22 cellular contexts compared by ENCODE assay signal in the genomic region with DNA sequence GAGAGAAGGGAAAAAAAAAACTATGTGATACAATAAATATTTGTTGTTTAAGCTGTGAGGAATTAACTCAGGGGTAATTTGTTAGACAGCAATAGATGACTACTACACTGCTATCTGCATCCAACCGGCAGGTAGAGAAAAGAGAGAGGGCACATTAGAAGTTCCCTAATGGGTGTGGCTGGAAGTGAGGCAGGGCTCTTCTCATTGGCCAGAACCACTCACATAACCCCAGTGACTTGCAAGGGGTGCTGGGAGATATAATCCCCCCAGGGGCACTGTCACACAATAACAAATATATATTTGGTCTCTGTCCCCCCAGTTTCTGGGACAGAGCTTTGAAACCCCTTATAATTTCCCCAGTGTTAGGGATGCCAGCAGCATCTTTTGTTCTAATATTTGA. TPM values are rescaled to one million over a fixed set of nuclear protein-coding genes. Genes with fewer than 3 reads are reported as not detected.
"Had no signal": no experiment of that assay in that cellular context is flagged by ENCODE, and none has a peak within 500 bp of the region (broad histone marks: within the 10 kb centered on the region; RNA-seq: fewer than 3 reads in every experiment).

No MANE protein-coding gene starts in this region.

- H3K4me3 Mint-ChIP-seq: activated CD8-positive, alpha-beta memory T cell treated with anti-CD3 and anti-CD28 coated beads, Interleukin-2, amount 10 ng/mL, durations not matched to agents 7 days and 5 days; activated naive CD4-positive, alpha-beta T cell treated with anti-CD3 and anti-CD28 coated beads, Interleukin-2, amount 50 U/mL, for 24 hours; naive thymus-derived CD4-positive, alpha-beta T cell; T-helper 2 cell treated with Interferon-gamma antibody and Interleukin-4, amounts not matched to agents 5 μg/mL and 100 μg/mL, for 36 hours had no signal

- H3K27me3 ChIP-seq: hepatocyte, thyroid gland had no signal

- H2AFZ ChIP-seq: hepatocyte had no signal

- H3K4me2 ChIP-seq: hepatocyte had no signal

- H3K36me3 Mint-ChIP-seq: activated CD8-positive, alpha-beta memory T cell treated with anti-CD3 and anti-CD28 coated beads, Interleukin-2, amount 10 ng/mL, durations not matched to agents 7 days and 5 days; activated naive CD4-positive, alpha-beta T cell treated with anti-CD3 and anti-CD28 coated beads, Interleukin-2, amount 50 U/mL, for 24 hours; naive thymus-derived CD4-positive, alpha-beta T cell had no signal

- DNase-seq: activated CD4-positive, alpha-beta T cell treated with anti-CD3 and anti-CD28 coated beads, Interleukin-2, amount 50 U/mL, for 4 hours; activated CD8-positive, alpha-beta memory T cell treated with anti-CD3 and anti-CD28 coated beads, Interleukin-2, amount 10 ng/mL, durations not matched to agents 7 days and 5 days; activated T-cell treated with anti-CD3 and anti-CD28 coated beads, Interleukin-2, amount 50 U/mL, for 1 hour; mammary epithelial cell; naive thymus-derived CD4-positive, alpha-beta T cell; retina; stimulated activated CD4-positive, alpha-beta T cell treated with anti-CD3 and anti-CD28 coated beads, Interleukin-4, amount 100 ng/mL, for 4 hours; stimulated activated CD8-positive, alpha-beta memory T cell treated with anti-CD3 and anti-CD28 coated beads, Interleukin-4, amount 100 ng/mL, for 48 hours; SW 1271; thyroid gland had no signal

- H3K36me3 ChIP-seq: neutrophil, thyroid gland had no signal

- H3K4me3 ChIP-seq: hepatocyte, skin epidermis, thyroid gland had no signal

- H3K9me3 ChIP-seq: neutrophil, thyroid gland had no signal

- ATAC-seq: activated CD4-positive, CD25-positive, alpha-beta regulatory T cell treated with anti-CD3 and anti-CD28 coated beads, Interleukin-2, amount 50 U/mL, for 24 hours; activated CD8-positive, alpha-beta memory T cell treated with anti-CD3 and anti-CD28 coated beads, Interleukin-2, amount 10 ng/mL, durations not matched to agents 7 days and 5 days; esophagus mucosa; left lobe of liver; naive thymus-derived CD4-positive, alpha-beta T cell had no signal

- H3K9me3 Mint-ChIP-seq: activated naive CD4-positive, alpha-beta T cell treated with anti-CD3 and anti-CD28 coated beads, Interleukin-2, amount 50 U/mL, for 24 hours; naive thymus-derived CD4-positive, alpha-beta T cell; T-helper 2 cell treated with Interferon-gamma antibody and Interleukin-4, amounts not matched to agents 5 μg/mL and 100 μg/mL, for 36 hours had no signal

- H3K27ac ChIP-seq: neutrophil had no signal

- H3K27ac Mint-ChIP-seq: activated CD8-positive, alpha-beta memory T cell treated with anti-CD3 and anti-CD28 coated beads, Interleukin-2, amount 10 ng/mL, durations not matched to agents 7 days and 5 days; activated naive CD4-positive, alpha-beta T cell treated with anti-CD3 and anti-CD28 coated beads, Interleukin-2, amount 50 U/mL, for 24 hours; naive thymus-derived CD4-positive, alpha-beta T cell; T-helper 2 cell treated with Interferon-gamma antibody and Interleukin-4, amounts not matched to agents 5 μg/mL and 100 μg/mL, for 36 hours had no signal

- H3K79me2 ChIP-seq: hepatocyte had no signal

RNA-seq across cellular contexts. Expression of a gene that starts 24.3 kb away (rescaled TPM):
- total RNA-seq: activated CD8-positive, alpha-beta memory T cell treated with anti-CD3 and anti-CD28 coated beads, Interleukin-2, amount 10 ng/mL, durations not matched to agents 7 days and 5 days; cardiac septum; esophagus mucosa; glomerular endothelial cell; hepatocyte; mammary epithelial cell; mononuclear cell; naive thymus-derived CD4-positive, alpha-beta T cell; thyroid gland; urinary bladder had no signal

RNA-seq across cellular contexts. Expression of a gene that starts 27.2 kb away (rescaled TPM):
- total RNA-seq: mononuclear cell had no signal

RNA-seq across cellular contexts. Expression of a gene that starts 32.9 kb away (rescaled TPM):
- total RNA-seq: activated CD8-positive, alpha-beta memory T cell treated with anti-CD3 and anti-CD28 coated beads, Interleukin-2, amount 10 ng/mL, durations not matched to agents 7 days and 5 days; glomerular endothelial cell; left lobe of liver; mononuclear cell; naive thymus-derived CD4-positive, alpha-beta T cell; urinary bladder had no signal

RNA-seq across cellular contexts. Expression of a gene that starts 39.2 kb away (rescaled TPM):
- total RNA-seq: activated CD8-positive, alpha-beta memory T cell treated with anti-CD3 and anti-CD28 coated beads, Interleukin-2, amount 10 ng/mL, durations not matched to agents 7 days and 5 days had no signal
